Comparison of ENCODE assay signal across 16 cellular contexts in genomic region chr11:100939581-100939980, GRCh38.
"Had no signal": no experiment of that assay in that cellular context is flagged by ENCODE, and none has a peak within 500 bp of the region (broad histone marks: within the 10 kb centered on the region; RNA-seq: fewer than 3 reads in every experiment).

No MANE protein-coding gene starts in this region.

- DNase-seq: effector memory CD4-positive, alpha-beta T cell; foreskin keratinocyte; left colon; mesendoderm; naive thymus-derived CD4-positive, alpha-beta T cell; nephron progenitor cell; sigmoid colon; stimulated activated CD4-positive, alpha-beta T cell treated with anti-CD3 and anti-CD28 coated beads, Interleukin-12 subunit alpha, Interleukin-12 subunit beta, amount 100 ng/mL, for 4 hours; stimulated activated naive CD4-positive, alpha-beta T cell; stomach; substantia nigra; transverse colon had no signal

- H3K27me3 ChIP-seq: foreskin keratinocyte, hepatocyte, right atrium auricular region, sigmoid colon, stomach, transverse colon had no signal

- H3K4me1 ChIP-seq: foreskin keratinocyte, transverse colon had no signal

- H3K4me3 ChIP-seq: hepatocyte, right atrium auricular region, sigmoid colon, skin epidermis, stomach, thoracic aorta, transverse colon had no signal

- H3K27ac ChIP-seq: foreskin keratinocyte, hepatocyte, right atrium auricular region, sigmoid colon, skin epidermis, stomach, thoracic aorta, transverse colon had no signal

- ATAC-seq: foreskin keratinocyte; left colon; naive thymus-derived CD4-positive, alpha-beta T cell had no signal

- H3K36me3 ChIP-seq: right atrium auricular region, sigmoid colon, thoracic aorta, transverse colon had no signal

- H3K9me3 ChIP-seq: right atrium auricular region, sigmoid colon, stomach, thoracic aorta, transverse colon had no signal
